33 cellular contexts compared by ENCODE assay signal in genomic region chr22:23652286-23652685, GRCh38. TPM values are rescaled to one million over a fixed set of nuclear protein-coding genes. Genes with fewer than 3 reads are reported as not detected.
"Had no signal": no experiment of that assay in that cellular context is flagged by ENCODE, and none has a peak within 500 bp of the region (broad histone marks: within the 10 kb centered on the region; RNA-seq: fewer than 3 reads in every experiment).

No MANE protein-coding gene starts in this region.

- H3K27ac Mint-ChIP-seq: activated CD4-positive, alpha-beta T cell treated with anti-CD3 and anti-CD28 coated beads, Interleukin-2, amount 10 ng/mL, durations not matched to agents 24 days and 14 days; activated CD8-positive, alpha-beta T cell treated with anti-CD3 and anti-CD28 coated beads for 36 hours; activated naive CD4-positive, alpha-beta T cell treated with anti-CD3 and anti-CD28 coated beads, Interleukin-2, amount 50 U/mL, for 24 hours; activated naive CD8-positive, alpha-beta T cell treated with anti-CD3 and anti-CD28 coated beads, Interleukin-2, amount 10 ng/mL, durations not matched to agents 7 days and 5 days; activated T-cell treated with anti-CD3 and anti-CD28 coated beads, Interleukin-2, amount 50 U/mL, for 72 hours; activated T-helper 2 cell treated with anti-CD3 and anti-CD28 coated beads, Interferon-gamma antibody, Interleukin-2, Interleukin-4, amounts not matched to agents 10 μg/mL and 5 μg/mL and 100 μg/mL, durations not matched to agents 14 hours and 24 hours and 36 hours had no signal

- DNase-seq: activated CD4-positive, alpha-beta T cell treated with anti-CD3 and anti-CD28 coated beads, Interleukin-2, amount 10 ng/mL, durations not matched to agents 24 days and 14 days; activated CD4-positive, alpha-beta T cell treated with anti-CD3 and anti-CD28 coated beads, Interleukin-2, amount 50 U/mL, for 4 hours; activated CD4-positive, CD25-positive, alpha-beta regulatory T cell; activated CD8-positive, alpha-beta T cell treated with anti-CD3 and anti-CD28 coated beads for 36 hours; activated gamma-delta T cell; activated naive CD4-positive, alpha-beta T cell treated with Interleukin-2 at 50 U/mL for 16 hours; activated naive CD8-positive, alpha-beta T cell treated with anti-CD3 and anti-CD28 coated beads, Interleukin-2, amount 10 ng/mL, durations not matched to agents 7 days and 5 days; activated T-cell treated with anti-CD3 and anti-CD28 coated beads, Interleukin-2, amount 50 U/mL, for 1 hour; activated T-cell treated with anti-CD3 and anti-CD28 coated beads, Interleukin-2, amount 50 U/mL, for 72 hours; amygdala; NCI-H1092 treated with DMSO at 0.1 percent for 48 hours; NCI-H1417; NCI-H146; NCI-H187; NCI-H2029 treated with DMSO at 0.1 percent for 48 hours; NCI-H2107; NCI-H2171; NCI-H446; NCI-H510A treated with DMSO at 0.1 percent for 48 hours; NCI-H526 treated with DMSO at 0.1 percent for 48 hours; NCI-H774; OCI-M1; SHP77; SJCRH30; T1000; WERI-Rb-1 had no signal

- H3K4me3 Mint-ChIP-seq: activated CD4-positive, alpha-beta T cell treated with anti-CD3 and anti-CD28 coated beads, Interleukin-2, amount 10 ng/mL, durations not matched to agents 24 days and 14 days; activated CD8-positive, alpha-beta T cell treated with anti-CD3 and anti-CD28 coated beads for 36 hours; activated naive CD4-positive, alpha-beta T cell treated with anti-CD3 and anti-CD28 coated beads, Interleukin-2, amount 50 U/mL, for 24 hours; activated naive CD8-positive, alpha-beta T cell treated with anti-CD3 and anti-CD28 coated beads, Interleukin-2, amount 10 ng/mL, durations not matched to agents 7 days and 5 days; activated T-cell treated with anti-CD3 and anti-CD28 coated beads, Interleukin-2, amount 50 U/mL, for 72 hours had no signal

- H3K27ac ChIP-seq: ascending aorta, cardiac muscle cell, SJCRH30, SK-N-MC, WERI-Rb-1 had no signal

- H3K9me3 ChIP-seq: ascending aorta, SJCRH30 had no signal

- H3K4me1 Mint-ChIP-seq: activated CD4-positive, alpha-beta T cell treated with anti-CD3 and anti-CD28 coated beads, Interleukin-2, amount 10 ng/mL, durations not matched to agents 24 days and 14 days; activated naive CD4-positive, alpha-beta T cell treated with anti-CD3 and anti-CD28 coated beads, Interleukin-2, amount 50 U/mL, for 24 hours; activated naive CD8-positive, alpha-beta T cell treated with anti-CD3 and anti-CD28 coated beads, Interleukin-2, amount 10 ng/mL, durations not matched to agents 7 days and 5 days had no signal

- H3K36me3 Mint-ChIP-seq: activated naive CD4-positive, alpha-beta T cell treated with anti-CD3 and anti-CD28 coated beads, Interleukin-2, amount 50 U/mL, for 24 hours; activated naive CD8-positive, alpha-beta T cell treated with anti-CD3 and anti-CD28 coated beads, Interleukin-2, amount 10 ng/mL, durations not matched to agents 7 days and 5 days had no signal

- H3K27me3 ChIP-seq: ascending aorta, cardiac muscle cell, SJCRH30 had no signal

- H3K36me3 ChIP-seq: SJCRH30 had no signal

- H3K27me3 Mint-ChIP-seq: activated CD4-positive, alpha-beta T cell treated with anti-CD3 and anti-CD28 coated beads, Interleukin-2, amount 10 ng/mL, durations not matched to agents 24 days and 14 days; activated CD8-positive, alpha-beta T cell treated with anti-CD3 and anti-CD28 coated beads for 36 hours; activated naive CD4-positive, alpha-beta T cell treated with anti-CD3 and anti-CD28 coated beads, Interleukin-2, amount 50 U/mL, for 24 hours; activated naive CD8-positive, alpha-beta T cell treated with anti-CD3 and anti-CD28 coated beads, Interleukin-2, amount 10 ng/mL, durations not matched to agents 7 days and 5 days had no signal

- H3K4me3 ChIP-seq: ascending aorta, cardiac muscle cell, K562, SJCRH30, SK-N-MC had no signal

- H3K9me3 Mint-ChIP-seq: activated CD4-positive, alpha-beta T cell treated with anti-CD3 and anti-CD28 coated beads, Interleukin-2, amount 10 ng/mL, durations not matched to agents 24 days and 14 days; activated CD8-positive, alpha-beta T cell treated with anti-CD3 and anti-CD28 coated beads for 36 hours; activated naive CD4-positive, alpha-beta T cell treated with anti-CD3 and anti-CD28 coated beads, Interleukin-2, amount 50 U/mL, for 24 hours; activated naive CD8-positive, alpha-beta T cell treated with anti-CD3 and anti-CD28 coated beads, Interleukin-2, amount 10 ng/mL, durations not matched to agents 7 days and 5 days; activated T-cell treated with anti-CD3 and anti-CD28 coated beads, Interleukin-2, amount 50 U/mL, for 72 hours; activated T-helper 2 cell treated with anti-CD3 and anti-CD28 coated beads, Interferon-gamma antibody, Interleukin-2, Interleukin-4, amounts not matched to agents 10 μg/mL and 5 μg/mL and 100 μg/mL, durations not matched to agents 14 hours and 24 hours and 36 hours had no signal

- H3K4me1 ChIP-seq: ascending aorta, SJCRH30 had no signal

RNA-seq across cellular contexts. Expression of gene DRICH1, which starts 20.2 kb away (rescaled TPM):
- total RNA-seq: ascending aorta, cardiac muscle cell, M059J, SJCRH30 had no signal

RNA-seq across cellular contexts. Expression of gene RGL4, which starts 38.5 kb away (rescaled TPM):
- total RNA-seq: ascending aorta, cardiac muscle cell, K562, M059J, SJCRH30 had no signal
